ENCODE assay signal across 8 cellular contexts in the genomic region with DNA sequence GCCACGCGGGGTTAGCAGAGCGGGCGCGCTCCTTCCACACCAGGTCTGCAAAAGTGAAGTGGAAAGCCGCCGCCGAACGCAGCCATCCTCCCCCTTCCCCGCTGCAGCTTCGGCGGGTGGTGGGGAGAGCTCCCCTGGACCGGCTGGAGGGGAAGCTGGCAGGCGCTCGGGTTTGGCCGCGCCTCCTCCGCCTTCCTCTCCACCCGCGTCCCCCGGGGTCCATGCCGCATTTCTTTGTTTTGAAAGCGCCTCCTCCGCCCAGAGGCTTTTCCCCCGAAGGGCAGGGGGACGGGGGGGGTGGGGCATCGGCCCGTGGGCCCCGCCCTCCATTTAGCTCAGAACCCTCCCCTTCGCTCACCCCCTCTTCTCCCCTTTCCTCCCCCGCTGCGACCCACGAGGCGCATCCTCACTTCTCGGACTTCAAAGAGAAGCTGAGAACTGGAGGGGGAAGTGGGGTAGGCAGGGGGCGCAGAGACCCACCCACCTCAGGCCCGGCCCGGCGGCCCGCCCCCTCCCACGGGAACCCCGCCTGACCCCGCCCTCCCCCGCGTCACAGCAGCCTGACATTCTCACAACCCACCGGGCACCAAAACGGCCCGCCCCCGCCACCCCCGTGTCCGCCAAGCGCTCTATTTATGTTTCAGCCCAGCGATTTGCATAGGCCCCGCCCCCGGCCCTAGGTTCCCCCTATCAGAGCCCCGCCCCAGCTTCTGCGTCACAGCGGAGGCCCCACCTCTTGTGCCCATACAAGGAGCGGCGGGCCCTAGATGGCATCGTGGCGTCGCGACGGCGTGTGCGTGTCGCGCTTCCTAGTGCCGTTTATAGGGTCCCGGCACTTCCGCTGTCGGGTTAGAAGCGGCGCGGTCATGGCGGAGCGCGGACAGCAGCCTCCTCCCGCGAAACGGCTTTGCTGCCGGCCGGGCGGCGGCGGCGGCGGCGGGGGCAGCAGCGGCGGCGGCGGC. TPM values are rescaled to one million over a fixed set of nuclear protein-coding genes. Genes with fewer than 3 reads are reported as not detected.
DNase-seq lines count a peak whose midpoint lies in the region; ATAC-seq and TF ChIP-seq lines count a peak whose summit lies in the region.

A gene (plus strand): TSS at position 852 of the 962 bp plus-strand sequence. CDS start 15 bp downstream, at position 867.

- H3K4me1 ChIP-seq in HUES64 (ENCODE audit: insufficient read depth, low read length) (peaks cover 40% of the 10 kb centered on the region), OCI-LY3 (ENCODE audit: low read length) (peaks cover 32% of the 10 kb centered on the region), mononuclear cell (ENCODE audit: insufficient read depth, low read length) (peaks cover 52% of the 10 kb centered on the region)

- H3K4me3 Mint-ChIP-seq in Calu3 (ENCODE audit: low read depth, unreplicated experiment), result peak within 1 kb of the TSS; percentile 84

- H3K27ac ChIP-seq in HUES64 (ENCODE audit: low read depth, low read length) (peak within 1 kb of the TSS; percentile 46), OCI-LY3 (ENCODE audit: low read length) (peak within 1 kb of the TSS; percentile 61)

- peak; percentile 97 for DNase-seq in Calu3
- DNase-seq in activated T-cell treated with anti-CD3 and anti-CD28 coated beads for 4 hours, result peak; percentile 98
- peak; percentile 100 for DNase-seq in epithelial cell of esophagus (ENCODE audit: low read depth)
- peak; percentile 93 to 97 for DNase-seq in stimulated activated CD8-positive, alpha-beta memory T cell treated with anti-CD3 and anti-CD28 coated beads, Interleukin-2, amount 100 ng/mL, for 48 hours (ENCODE audit: low read depth in 2 of 2)

- H3K9me3 ChIP-seq in HUES64 (ENCODE audit: insufficient read depth, low read depth, low read length) (no peaks in the 10 kb centered on the region), OCI-LY3 (ENCODE audit: insufficient read depth, low read length) (no peaks in the 10 kb centered on the region), mononuclear cell (ENCODE audit: low read depth, low read length) (no peaks in the 10 kb centered on the region)

- H3K9ac ChIP-seq in HUES64 (ENCODE audit: low read depth, low read length) (peak within 1 kb of the TSS; percentile 77), OCI-LY3 (ENCODE audit: low read length) (peak within 1 kb of the TSS; percentile 81)

- CTCF ChIA-PET in Calu3 (lab: Charles Lee), result interaction anchor here (0.6 to 1.7 kb wide), 11 partner anchors 29 to 486 kb away, joined by 3 to 15 read pairs (median 4); no protein-coding TSS in a partner anchor

- peak; percentile 68 for ATAC-seq in GM21447 (IDR thresholded peaks at IDR 0.05; ENCODE audit: unreplicated experiment)

- no peaks in the 10 kb centered on the region for H3K27me3 Mint-ChIP-seq in Calu3 (ENCODE audit: unreplicated experiment)

- H3K27me3 ChIP-seq in HUES64 (ENCODE audit: insufficient read depth, low read length), result peaks cover 76% of the 10 kb centered on the region
- H3K27me3 ChIP-seq in OCI-LY3 (ENCODE audit: low read depth, low read length), result peaks cover 15% of the 10 kb centered on the region
- no peaks in the 10 kb centered on the region for H3K27me3 ChIP-seq in mononuclear cell (ENCODE audit: insufficient read depth, low read length)

- H3K4me1 Mint-ChIP-seq in Calu3 (ENCODE audit: low read depth, unreplicated experiment), result peaks cover 52% of the 10 kb centered on the region

- WGBS in HUES64, result under 1% methylated on average over 79 of the region's 94 CpGs

- peaks cover 59% of the 10 kb centered on the region for H3K36me3 Mint-ChIP-seq in Calu3 (ENCODE audit: insufficient read depth, unreplicated experiment)

- peak within 1 kb of the TSS; percentile 91 for H3K4me2 ChIP-seq in OCI-LY3 (ENCODE audit: low read length)

- TF ChIP-seq CTCF in Calu3 (IDR thresholded peaks at IDR 0.05; ENCODE audit: unreplicated experiment) (no peak), OCI-LY3 (IDR thresholded peaks at IDR 0.05; ENCODE audit: low read depth, low read length) (no peak), epithelial cell of esophagus (IDR thresholded peaks at IDR 0.05; ENCODE audit: insufficient read depth, low read depth, low read length, missing control alignments) (no peak)

- peaks cover 34% of the 10 kb centered on the region for H3K79me2 ChIP-seq in OCI-LY3 (ENCODE audit: low read length)

- no peaks in the 10 kb centered on the region for H3K36me3 ChIP-seq in HUES64 (ENCODE audit: insufficient read depth, low read length)
- peaks cover 5% of the 10 kb centered on the region for H3K36me3 ChIP-seq in OCI-LY3 (replicated peaks; ENCODE audit: low read depth, low read length)

- no TSS peak for BruUV-seq in Calu3 (replicated peaks; lab: Mats Ljungman, UMichigan)

- H2AFZ ChIP-seq in OCI-LY3 (ENCODE audit: low read depth, low read length), result peak within 1 kb of the TSS; percentile 78; the same call in 1 of the 2 replicates

- peak within 1 kb of the TSS; percentile 86 for H3K27ac Mint-ChIP-seq in Calu3 (ENCODE audit: unreplicated experiment)

- intact Hi-C loops in Calu3 (cut with micrococcal nuclease; ENCODE audit: unreplicated experiment), result loop anchor here (1.0 to 10.0 kb wide), 6 partner anchors 39 to 603 kb away; no protein-coding TSS in a partner anchor

- H3K4me3 ChIP-seq in HUES64 (ENCODE audit: low read length) (peak within 1 kb of the TSS; percentile 76), OCI-LY3 (ENCODE audit: low read length) (peak within 1 kb of the TSS; percentile 99), epithelial cell of esophagus (ENCODE audit: low read length) (peak within 1 kb of the TSS; percentile 71), mononuclear cell (ENCODE audit: low read length) (peak within 1 kb of the TSS; percentile 86)

- peaks cover 20% of the 10 kb centered on the region for H4K20me1 ChIP-seq in OCI-LY3 (ENCODE audit: insufficient read depth, low read length)

- no peaks in the 10 kb centered on the region for H3K9me3 Mint-ChIP-seq in Calu3 (ENCODE audit: low read depth, unreplicated experiment)

RNA-seq across cellular contexts. Expression of the gene that starts here (rescaled TPM):
- total RNA-seq in Calu3 (2022) (13.2 and 14.7 TPM in 2 replicates), mononuclear cell (4.9 TPM)
- polyA plus RNA-seq in HUES64 (2013, experiment 1 of 2), result 7.7 TPM
- 11.5 TPM for polyA plus RNA-seq in HUES64 (2013, experiment 2 of 2)

Comparison
In these comparisons a context has a peak if more than half of its experiments do, and no peak if none do; other contexts are left out.
1. Peak in every context shown above with its lines: DNase-seq, ATAC-seq, H3K4me3 ChIP-seq and H3K27ac ChIP-seq.